ENCODE assay signal across 8 cellular contexts in the genomic region with DNA sequence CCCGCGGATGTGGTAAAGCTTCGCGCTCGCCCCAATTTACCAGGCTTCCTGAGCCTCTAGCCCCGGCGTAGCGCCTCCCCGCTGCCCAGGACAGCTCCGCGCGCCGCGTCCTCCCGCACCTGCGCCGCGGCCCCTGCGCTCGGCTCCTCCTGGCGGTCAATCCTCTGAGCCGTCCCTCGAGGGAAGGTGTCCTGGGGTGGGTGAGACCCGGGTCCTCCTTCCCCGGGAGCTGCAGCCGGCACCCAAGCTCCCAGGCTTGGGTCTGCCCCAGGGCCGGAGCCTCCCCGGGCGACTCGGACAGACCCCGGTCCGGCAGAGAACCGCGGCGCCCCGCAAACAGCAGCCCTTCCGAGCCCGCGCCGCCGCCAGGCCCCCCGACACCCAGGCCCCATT. TPM values are rescaled to one million over a fixed set of nuclear protein-coding genes. Genes with fewer than 3 reads are reported as not detected.
DNase-seq lines count a peak whose midpoint lies in the region; ATAC-seq and TF ChIP-seq lines count a peak whose summit lies in the region.

No MANE protein-coding gene starts in this region.

- peak overlapping the region; percentile 49 to 77 for H3K4me3 ChIP-seq in muscle layer of duodenum (ENCODE audit: low read depth in 1 of 2, low read length in 2 of 2)

- H3K27ac ChIP-seq in muscle layer of duodenum (ENCODE audit: low read length) = no peak overlapping the region

- in situ Hi-C loops in GM13976 (cut with MboI; ENCODE audit: low sequenced_read_pairs, unreplicated experiment) = no loop called here

- H3K4me3 Mint-ChIP-seq in endothelial cell (ENCODE audit: unreplicated experiment) = no peak overlapping the region

- DNase-seq in 8988T (peak; percentile 33), GM13976 (ENCODE audit: low spot score) (peak; percentile 81), NCI-H460 (ENCODE audit: extremely low read depth, low read depth) (peak; percentile 43), endothelial cell (ENCODE audit: low spot score) (peak; percentile 64)
- DNase-seq in activated CD8-positive, alpha-beta memory T cell treated with anti-CD3 and anti-CD28 coated beads for 48 hours (ENCODE audit: low read depth in 2 of 3, low spot score in 2 of 3) = peak; percentile 47 to 64 (median 63)
- peak; percentile 49 to 78 (median 65) for DNase-seq in stimulated activated naive CD4-positive, alpha-beta T cell (lab: John Stamatoyannopoulos, UW)

- TF ChIP-seq CTCF in GM13976 (IDR thresholded peaks at IDR 0.05; ENCODE audit: borderline replicate concordance, control extremely low read depth, extremely low read depth, insufficient read depth, missing control alignments) (peak; percentile 78), endothelial cell (IDR thresholded peaks at IDR 0.05; ENCODE audit: unreplicated experiment) (no peak)

- peak; percentile 50 for ATAC-seq in HG02852 (IDR thresholded peaks at IDR 0.05; ENCODE audit: unreplicated experiment)

- H3K9me3 ChIP-seq in muscle layer of duodenum (ENCODE audit: control insufficient read depth in 1 of 2, low read length in 2 of 2) = no peaks in the 10 kb centered on the region

- H3K36me3 ChIP-seq in muscle layer of duodenum (ENCODE audit: control insufficient read depth in 1 of 2, insufficient read depth in 2 of 2, low read length in 2 of 2) = no peaks in the 10 kb centered on the region

- no peaks in the 10 kb centered on the region for H3K36me3 Mint-ChIP-seq in endothelial cell (ENCODE audit: low read depth, unreplicated experiment)

- H3K4me1 ChIP-seq in muscle layer of duodenum (ENCODE audit: control insufficient read depth in 1 of 2, insufficient read depth in 2 of 2, low read length in 2 of 2) = peaks cover 0 to 12% of the 10 kb centered on the region in 2 donors

- H3K27ac Mint-ChIP-seq in endothelial cell (ENCODE audit: unreplicated experiment) = no peak overlapping the region

- peaks cover 2% of the 10 kb centered on the region for H3K27me3 Mint-ChIP-seq in endothelial cell (ENCODE audit: unreplicated experiment)

- H3K27me3 ChIP-seq in muscle layer of duodenum (ENCODE audit: low read depth, low read length) = no peaks in the 10 kb centered on the region

- peaks cover 24% of the 10 kb centered on the region for H3K4me1 Mint-ChIP-seq in endothelial cell (ENCODE audit: unreplicated experiment)

- peaks cover 7% of the 10 kb centered on the region for H3K9me3 Mint-ChIP-seq in endothelial cell (ENCODE audit: unreplicated experiment)

RNA-seq across cellular contexts. Expression of a gene that starts 0.5 kb away (rescaled TPM):
- total RNA-seq in NCI-H460 (2014; rRNA removed; shearing (Covaris generic)) = 9.7 and 10.5 TPM in 2 replicates
- polyA plus RNA-seq in NCI-H460 (2014; cell fraction: nucleus; rRNA removed) = 13.9 and 14.3 TPM in 2 replicates
- 3.1 TPM for total RNA-seq in endothelial cell (ENCODE audit: unreplicated experiment)
